11 cellular contexts compared by ENCODE assay signal in the genomic region with DNA sequence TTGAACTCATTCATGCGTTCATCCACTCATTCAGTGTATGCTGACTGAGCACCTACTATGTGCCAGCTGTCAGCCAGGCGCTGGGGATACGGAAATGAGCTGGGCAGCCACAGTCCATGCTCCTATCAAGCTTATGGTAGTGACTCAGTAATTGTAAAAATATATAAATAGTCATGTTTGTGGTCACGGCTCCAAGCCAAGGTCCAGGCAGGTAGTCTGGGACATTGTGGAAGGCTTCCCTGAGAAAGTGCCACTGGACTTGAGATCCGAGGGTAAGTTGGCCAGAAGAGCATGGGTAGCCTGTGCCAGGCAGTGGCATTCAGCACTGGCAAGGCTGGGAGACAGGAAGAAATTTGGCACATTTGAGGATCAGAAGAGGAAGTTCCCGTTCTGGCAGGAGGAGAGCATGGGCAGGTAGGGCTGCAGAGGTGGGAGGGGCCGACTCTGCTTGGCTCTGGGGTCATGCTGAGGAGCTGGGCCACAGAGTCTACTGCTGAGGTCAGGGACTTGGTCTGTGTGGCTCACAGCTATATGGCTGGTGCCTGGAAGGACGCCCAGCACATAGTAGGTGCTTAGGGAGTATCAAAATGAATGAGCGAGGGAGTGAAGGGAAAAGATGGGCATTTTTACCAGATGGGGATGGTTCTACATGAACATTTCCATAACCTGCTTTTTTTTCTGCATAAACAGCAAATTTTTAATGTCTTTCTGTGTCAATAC. TPM values are rescaled to one million over a fixed set of nuclear protein-coding genes. Genes with fewer than 3 reads are reported as not detected.
DNase-seq lines count a peak whose midpoint lies in the region; TF ChIP-seq lines count a peak whose summit lies in the region.
"Had no signal": no experiment of that assay in that cellular context is flagged by ENCODE, and none has a peak within 500 bp of the region (broad histone marks: within the 10 kb centered on the region; RNA-seq: fewer than 3 reads in every experiment).

No MANE protein-coding gene starts in this region.

- H3K9me2 ChIP-seq in PC-9 (ENCODE audit: insufficient read depth): no peaks in the 10 kb centered on the region

- no peaks in the 10 kb centered on the region for H3K27me3 Mint-ChIP-seq in mesothelial cell of epicardium (ENCODE audit: low read depth)
- peaks cover 4% of the 10 kb centered on the region for H3K27me3 Mint-ChIP-seq in activated CD4-positive, alpha-beta memory T cell treated with anti-CD3 and anti-CD28 coated beads for 36 hours
- H3K27me3 Mint-ChIP-seq: brain had no signal

- peaks cover 14% of the 10 kb centered on the region for H3K36me3 Mint-ChIP-seq in mesothelial cell of epicardium
- no peaks in the 10 kb centered on the region for H3K36me3 Mint-ChIP-seq in activated CD4-positive, alpha-beta memory T cell treated with anti-CD3 and anti-CD28 coated beads for 36 hours
- H3K36me3 Mint-ChIP-seq: CD8-positive, alpha-beta memory T cell had no signal

- H4K20me1 ChIP-seq in PC-9 (ENCODE audit: insufficient read depth): no peaks in the 10 kb centered on the region

- peak overlapping the region; percentile 72 for H3K27ac ChIP-seq in PC-9
- peak overlapping the region; percentile 39 for H3K27ac ChIP-seq in cingulate gyrus (ENCODE audit: low read depth, low read length)
- H3K27ac ChIP-seq in transverse colon: peak overlapping the region; percentile 79 to 95 (median 86)
- H3K27ac ChIP-seq in caudate nucleus (ENCODE audit: low read depth, low read length): no peak overlapping the region

- no peak for TF ChIP-seq CTCF in PC-9 (conservative IDR thresholded peaks at IDR 0.05)
- TF ChIP-seq CTCF in mesothelial cell of epicardium (IDR thresholded peaks at IDR 0.05; ENCODE audit: unreplicated experiment): no peak
- no peak for TF ChIP-seq CTCF in transverse colon (IDR thresholded peaks at IDR 0.05)

- H3K27me3 ChIP-seq in PC-9 (ENCODE audit: insufficient read depth, low read depth) (no peaks in the 10 kb centered on the region), transverse colon (no peaks in the 10 kb centered on the region)

- H3K4me3 Mint-ChIP-seq in mesothelial cell of epicardium: no peak overlapping the region
- H3K4me3 Mint-ChIP-seq in activated CD4-positive, alpha-beta memory T cell treated with anti-CD3 and anti-CD28 coated beads for 36 hours: no peak overlapping the region
- H3K4me3 Mint-ChIP-seq: brain; CD8-positive, alpha-beta memory T cell had no signal

- peaks cover 23% of the 10 kb centered on the region for H3K36me3 ChIP-seq in PC-9 (ENCODE audit: low read depth)
- H3K36me3 ChIP-seq in transverse colon: no peaks in the 10 kb centered on the region

- peak overlapping the region; percentile 76 for H3K4me2 ChIP-seq in PC-9

- no peak for TF ChIP-seq POLR2A in transverse colon (IDR thresholded peaks at IDR 0.05)

- intact Hi-C loops in PC-9 (cut with micrococcal nuclease; ENCODE audit: unreplicated experiment): loop anchor here (1.0 to 10.0 kb wide), 4 partner anchors 20 to 593 kb away; a partner anchor contains a TSS
- intact Hi-C loops in transverse colon (cut with DNase I; ENCODE audit: low total_unique reads): no loop called here
- intact Hi-C loops in activated CD4-positive, alpha-beta memory T cell treated with anti-CD3 and anti-CD28 coated beads for 36 hours (cut with micrococcal nuclease): no loop called here

- H3K9me3 Mint-ChIP-seq in mesothelial cell of epicardium: no peaks in the 10 kb centered on the region
- no peaks in the 10 kb centered on the region for H3K9me3 Mint-ChIP-seq in activated CD4-positive, alpha-beta memory T cell treated with anti-CD3 and anti-CD28 coated beads for 36 hours
- H3K9me3 Mint-ChIP-seq: brain; CD8-positive, alpha-beta memory T cell had no signal

- no peaks in the 10 kb centered on the region for H3K9me3 ChIP-seq in PC-9 (ENCODE audit: insufficient read depth, low read depth)
- no peaks in the 10 kb centered on the region for H3K9me3 ChIP-seq in transverse colon

- H3K79me2 ChIP-seq in PC-9 (ENCODE audit: low read depth): peaks cover 98% of the 10 kb centered on the region

- peaks cover 56% of the 10 kb centered on the region for H3K4me1 ChIP-seq in PC-9 (replicated peaks; ENCODE audit: insufficient read depth)
- peaks cover 44 to 84% (median 67%) of the 10 kb centered on the region in 4 donors for H3K4me1 ChIP-seq in transverse colon

- no TSS peak for BruUV-seq in PC-9 (replicated peaks; lab: Mats Ljungman, UMichigan)

- POLR2A ChIA-PET in PC-9 (lab: Charles Lee; ENCODE audit: unreplicated experiment): interaction anchor here (0.6 to 1.2 kb wide), 3 partner anchors 17 to 169 kb away, joined by 3 to 6 read pairs (median 4); no protein-coding TSS in a partner anchor
- POLR2A ChIA-PET in activated CD4-positive, alpha-beta memory T cell treated with anti-CD3 and anti-CD28 coated beads for 36 hours (lab: Charles Lee): no interaction called here

- 56% methylated on average over 9 of the region's 9 CpGs; no CpG with 5 or more reads in 1 of the 2 donors for WGBS in transverse colon (ENCODE audit: low coverage in 1 of 2), 2 donors

- DNase-seq in PC-9: peak; percentile 74 to 76
- no peak for DNase-seq in mesothelial cell of epicardium (ENCODE audit: low spot score in 2 of 2, unreplicated experiment in 2 of 2)
- DNase-seq in transverse colon: peak; percentile 67
- no peak for DNase-seq in caudate nucleus (lab: John Stamatoyannopoulos, UW)
- no peak for DNase-seq in stimulated activated CD4-positive, alpha-beta T cell treated with anti-CD3 and anti-CD28 coated beads, Interleukin-2, amount 100 ng/mL, for 24 hours
- DNase-seq in activated CD4-positive, alpha-beta memory T cell treated with anti-CD3 and anti-CD28 coated beads for 36 hours: no peak
- DNase-seq: activated CD4-positive, alpha-beta T cell treated with anti-CD3 and anti-CD28 coated beads for 1 hour; CD8-positive, alpha-beta memory T cell; NCI-H1930 had no signal

- peaks cover 82% of the 10 kb centered on the region for H3K4me1 Mint-ChIP-seq in mesothelial cell of epicardium
- peaks cover under 1% of the 10 kb centered on the region for H3K4me1 Mint-ChIP-seq in activated CD4-positive, alpha-beta memory T cell treated with anti-CD3 and anti-CD28 coated beads for 36 hours (ENCODE audit: low read depth)

- H3F3A ChIP-seq in PC-9 (ENCODE audit: insufficient read depth, low read depth): peaks cover 47% of the 10 kb centered on the region

- H3K4me3 ChIP-seq in PC-9 (no peak overlapping the region), transverse colon (no peak overlapping the region)

- TF ChIP-seq EP300 in transverse colon (IDR thresholded peaks at IDR 0.05; ENCODE audit: low read depth): no peak

- CTCF ChIA-PET in PC-9 (lab: Charles Lee): interaction anchor here (0.6 to 0.8 kb wide), 3 partner anchors 11 to 20 kb away, joined by 3 to 4 read pairs (median 3); no protein-coding TSS in a partner anchor
- CTCF ChIA-PET in activated CD4-positive, alpha-beta memory T cell treated with anti-CD3 and anti-CD28 coated beads for 36 hours (lab: Charles Lee): interaction anchor here (1.3 kb wide), 1 partner anchor 469 kb away, joined by 4 read pairs; no protein-coding TSS in a partner anchor

- no peak overlapping the region for H2AFZ ChIP-seq in PC-9

- H3K27ac Mint-ChIP-seq in mesothelial cell of epicardium: peak overlapping the region; percentile 89
- no peak overlapping the region for H3K27ac Mint-ChIP-seq in activated CD4-positive, alpha-beta memory T cell treated with anti-CD3 and anti-CD28 coated beads for 36 hours
- H3K27ac Mint-ChIP-seq: CD8-positive, alpha-beta memory T cell had no signal

- in situ Hi-C loops in transverse colon (cut with MboI; ENCODE audit: low pct_ligation_motif_present in 1 of 4, low pct_unique_long_range_greater_than_20kb in 1 of 4, low sequenced_read_pairs in 3 of 4): loop anchor here in 1 of 4 donors (25.0 kb wide), 1 partner anchor 400 kb away; a partner anchor contains a TSS

RNA-seq across cellular contexts. Expression of a gene that starts 6.9 kb away (rescaled TPM):
- total RNA-seq in PC-9 (2021) (359 and 439 TPM in 2 replicates), mesothelial cell of epicardium (464 to 475 TPM (median 471 TPM) in 3 replicates), transverse colon (100 to 1,000 TPM; 278 to 549 (median 404) TPM)
- total RNA-seq in activated CD4-positive, alpha-beta memory T cell treated with anti-CD3 and anti-CD28 coated beads for 36 hours: 1 to 10 TPM; 2.4 to 2.8 TPM

Comparison
In these comparisons a context has a peak if more than half of its experiments do, and no peak if none do; other contexts are left out.
1. DNase-seq: peak in PC-9 (2 of 2) and transverse colon (single experiment); none in mesothelial cell of epicardium (0 of 2), caudate nucleus (0 of 61), stimulated activated CD4-positive, alpha-beta T cell treated with anti-CD3 and anti-CD28 coated beads, Interleukin-2, amount 100 ng/mL, for 24 hours (0 of 2) and activated CD4-positive, alpha-beta memory T cell treated with anti-CD3 and anti-CD28 coated beads for 36 hours (single experiment).
2. RNA of a gene that starts 6.9 kb away (total RNA-seq): 464 to 475 TPM in mesothelial cell of epicardium, 278 to 549 TPM in transverse colon and 359 to 439 TPM in PC-9; 2.4 to 2.8 TPM in activated CD4-positive, alpha-beta memory T cell treated with anti-CD3 and anti-CD28 coated beads for 36 hours; every median in the first group is over 10 times any median in the second.